1 cellular context compared by ENCODE assay signal in genomic region chr16:88856122-88856827, GRCh38.
TF ChIP-seq lines count a peak whose summit lies in the region.

No MANE protein-coding gene starts in this region.

TF ChIP-seq in HepG2, 621 proteins besides CTCF, POLR2A, EP300 and RAD21 (continued from another document):
- no peak for TF ChIP-seq BRF2 (CRISPR knock-in tag; IDR thresholded peaks at IDR 0.05)
- no peak for TF ChIP-seq ZFP62 (CRISPR knock-in tag; IDR thresholded peaks at IDR 0.05)
- TF ChIP-seq CCDC6 (CRISPR knock-in tag; IDR thresholded peaks at IDR 0.05): 0 out of 2 replicates have a peak, but pooled peaks have one; percentile 9
- TF ChIP-seq MLXIP (CRISPR knock-in tag; IDR thresholded peaks at IDR 0.05; ENCODE audit: borderline replicate concordance): no peak
- TF ChIP-seq GPBP1L1 (CRISPR knock-in tag; IDR thresholded peaks at IDR 0.05): no peak
- TF ChIP-seq TBX3 (IDR thresholded peaks at IDR 0.05; ENCODE audit: borderline replicate concordance): no peak
- TF ChIP-seq ZNF547 (CRISPR knock-in tag; IDR thresholded peaks at IDR 0.05): no peak
- TF ChIP-seq LBX2 (CRISPR knock-in tag; IDR thresholded peaks at IDR 0.05; ENCODE audit: borderline replicate concordance): no peak
- no peak for TF ChIP-seq ZFP41 (CRISPR knock-in tag; IDR thresholded peaks at IDR 0.05; ENCODE audit: borderline replicate concordance)
